ENCODE assay signal across 21 cellular contexts in the genomic region with DNA sequence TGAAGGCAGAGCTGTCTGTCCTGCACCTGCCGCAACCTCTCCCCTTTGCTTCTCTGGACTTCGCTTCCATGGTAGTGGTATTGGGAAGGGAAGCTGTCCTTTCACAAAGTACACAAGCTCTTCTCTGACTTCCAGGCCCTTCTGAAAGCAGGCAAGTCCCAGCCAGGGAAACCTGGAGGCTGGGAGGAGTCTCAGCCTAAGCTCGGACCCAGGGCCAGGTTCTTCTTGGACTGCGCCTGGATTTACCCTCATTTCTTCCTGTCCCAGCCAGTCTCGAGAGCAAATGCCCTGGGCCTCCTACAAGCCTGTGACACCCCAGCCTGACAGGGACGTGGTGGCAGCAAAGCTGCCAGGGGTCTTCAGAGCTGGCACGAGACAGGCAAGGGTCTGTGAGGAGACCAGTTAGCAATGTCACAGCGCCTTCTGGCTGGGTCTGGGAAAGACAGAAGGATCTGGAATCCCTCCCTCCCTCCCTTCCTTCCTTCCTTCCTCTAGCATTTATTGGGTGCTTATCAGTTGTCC. TPM values are rescaled to one million over a fixed set of nuclear protein-coding genes. Genes with fewer than 3 reads are reported as not detected.
A peak's percentile ranks its signal among the peaks of the same experiment; 100 is the strongest.
DNase-seq lines count a peak whose midpoint lies in the region; ATAC-seq, FAIRE-seq and TF ChIP-seq lines count a peak whose summit lies in the region.
"Had no signal": no experiment of that assay in that cellular context is flagged by ENCODE, and none has a peak within 500 bp of the region (broad histone marks: within the 10 kb centered on the region; RNA-seq: fewer than 3 reads in every experiment).

No MANE protein-coding gene starts in this region.

- H2BK5ac ChIP-seq in H1 (ENCODE audit: low read depth, low read length) (0 out of 2 replicates have a peak overlapping the region, but pooled peaks have one; percentile 19), neuronal stem cell (ENCODE audit: low read length) (peak overlapping the region; percentile 84)

- CTCF ChIA-PET in H1 (lab: Charles Lee; ENCODE audit: partially characterized antibody), result interaction anchor here (0.6 to 5.7 kb wide), 9 partner anchors 8 to 218 kb away, joined by 3 to 51 read pairs (median 4); no protein-coding TSS in a partner anchor
- CTCF ChIA-PET in A673 (lab: Charles Lee), result no interaction called here

- H3K18ac ChIP-seq in H1 (ENCODE audit: extremely low read depth, low read length) (no peak overlapping the region), neuronal stem cell (ENCODE audit: low read length) (no peak overlapping the region)

- H2BK20ac ChIP-seq in H1 (ENCODE audit: low read length), result no peak overlapping the region

- DNase-seq in left ventricle myocardium inferior (peak; percentile 7), Right ventricle myocardium inferior (ENCODE audit: missing footprints) (no peak), H1 (ENCODE audit: low read depth in 1 of 2, low spot score in 2 of 2) (no peak), neuronal stem cell (ENCODE audit: low spot score) (no peak), H54 (ENCODE audit: insufficient read length, low spot score) (no peak), DMS 273 treated with DMSO at 0.1 percent for 48 hours (lab: John Stamatoyannopoulos, UW) (no peak), A673 (ENCODE audit: low spot score) (no peak)
- DNase-seq: DMS79; MM.1S; NCI-H1092 treated with DMSO at 0.1 percent for 48 hours; NCI-H146; NCI-H2029 treated with DMSO at 0.1 percent for 48 hours; NCI-H2171; NK-92 treated with Interleukin-12 subunit alpha and Interleukin-12 subunit beta, amount 100 ng/mL, for 24 hours had no signal

- TF ChIP-seq RAD21 in H1 (IDR thresholded peaks at IDR 0.05 in 1 of 2, conservative IDR thresholded peaks at IDR 0.05 in 1 of 2; ENCODE audit: low read depth in 2 of 2, low read length in 2 of 2), result no peak

- H3K56ac ChIP-seq in H1 (replicated peaks; ENCODE audit: insufficient read length, low read depth, low read length), result no peak overlapping the region

- H4K8ac ChIP-seq in H1 (ENCODE audit: extremely low read depth, insufficient read depth, low read length), result no peak overlapping the region
- no peak overlapping the region for H4K8ac ChIP-seq in neuronal stem cell (ENCODE audit: low read depth, low read length)

- H2BK12ac ChIP-seq in H1 (ENCODE audit: low read depth, low read length) (peak overlapping the region; percentile 89; the same call in 1 of the 2 replicates), neuronal stem cell (ENCODE audit: low read length) (no peak overlapping the region)

- no peaks in the 10 kb centered on the region for H3K23me2 ChIP-seq in H1 (ENCODE audit: low read depth, low read length)

- POLR2A ChIA-PET in H1 (lab: Charles Lee; ENCODE audit: partially characterized antibody) (interaction anchor here (0.8 kb wide), 2 partner anchors 10 to 131 kb away, joined by 3 to 4 read pairs; no protein-coding TSS in a partner anchor), A673 (lab: Charles Lee; ENCODE audit: low non-redundant PET) (no interaction called here)

- H3K9me3 ChIP-seq in left ventricle myocardium inferior (replicated peaks) (no peaks in the 10 kb centered on the region), H1 (ENCODE audit: insufficient read depth in 2 of 2, low read depth in 1 of 2, low read length in 1 of 2) (no peaks in the 10 kb centered on the region), neuronal stem cell (replicated peaks in 1 of 2; ENCODE audit: control insufficient read depth in 2 of 2, insufficient read depth in 1 of 2, low read depth in 1 of 2, low read length in 2 of 2) (no peaks in the 10 kb centered on the region), A673 (ENCODE audit: low read depth, low read length, poor library complexity, severe bottlenecking) (no peaks in the 10 kb centered on the region)
- H3K9me3 ChIP-seq: HAP-1 had no signal

- no peak for TF ChIP-seq POLR2A in H1 (IDR thresholded peaks at IDR 0.05; ENCODE audit: control extremely low read depth in 1 of 2, low read depth in 2 of 2, low read length in 2 of 2)
- TF ChIP-seq POLR2A in H54 (IDR thresholded peaks at IDR 0.05; ENCODE audit: low read depth, low read length), result no peak

- H3K23ac ChIP-seq in H1 (ENCODE audit: insufficient read length) (no peak overlapping the region), neuronal stem cell (ENCODE audit: low read depth, low read length, poor library complexity) (no peak overlapping the region)

- no peak overlapping the region for H2BK120ac ChIP-seq in H1 (replicated peaks; ENCODE audit: low read depth, low read length)
- H2BK120ac ChIP-seq in neuronal stem cell (ENCODE audit: low read depth, low read length), result peak overlapping the region; percentile 13

- FAIRE-seq in H1 (lab: Jason Lieb, UNC), result no peak
- no peak for FAIRE-seq in H54 (lab: Jason Lieb, UNC)
- FAIRE-seq: A204.1, D721Med, RCC 7860 had no signal

- H2AK5ac ChIP-seq in H1 (ENCODE audit: low read depth, low read length) (peak overlapping the region; percentile 75; the same call in 1 of the 2 replicates), neuronal stem cell (ENCODE audit: low read depth, low read length) (peak overlapping the region; percentile 4)

- H3K4ac ChIP-seq in H1 (replicated peaks; ENCODE audit: insufficient read length, low read depth, low read length) (no peak overlapping the region), neuronal stem cell (ENCODE audit: low read length) (no peak overlapping the region)

- H4K20me1 ChIP-seq in H1 (replicated peaks in 1 of 2; ENCODE audit: control insufficient read depth in 1 of 2, insufficient read depth in 2 of 2, low read length in 2 of 2), result no peaks in the 10 kb centered on the region

- H3K79me1 ChIP-seq in H1 (ENCODE audit: low read depth, low read length) (no peaks in the 10 kb centered on the region), neuronal stem cell (ENCODE audit: low read depth, low read length) (no peaks in the 10 kb centered on the region)

- no peak overlapping the region for H2BK15ac ChIP-seq in H1 (ENCODE audit: low read length)
- H2BK15ac ChIP-seq in neuronal stem cell (ENCODE audit: low read length), result no peak overlapping the region

- no peak overlapping the region for H4K5ac ChIP-seq in H1 (ENCODE audit: insufficient read length, low read depth, low read length)

- 91% methylated on average over 7 of the region's 8 CpGs; no CpG with 5 or more reads in 1 of the 2 experiments for WGBS in H1 (ENCODE audit: extremely low coverage in 1 of 2, insufficient coverage in 1 of 2, insufficient read length in 1 of 2, insufficient replicate concordance in 2 of 2, low coverage in 1 of 2, low lambda C conversion rate in 2 of 2, missing lambda C conversion rate in 1 of 2), 2 experiments
- no CpG with 5 or more reads among the region's 8 CpGs for WGBS in neuronal stem cell (ENCODE audit: extremely low coverage in 2 of 2, insufficient read length in 2 of 2, insufficient replicate concordance in 1 of 2), 2 donors

- no TSS peak for BruUV-seq in A673 (replicated peaks; lab: Mats Ljungman, UMichigan)

- intact Hi-C loops in left ventricle myocardium inferior (cut with micrococcal nuclease), result no loop called here
- intact Hi-C loops in Right ventricle myocardium inferior (cut with DNase I), result no loop called here
- intact Hi-C loops in A673 (cut with micrococcal nuclease; ENCODE audit: unreplicated experiment), result no loop called here

- no peak for TF ChIP-seq EP300 in H1 (IDR thresholded peaks at IDR 0.05; ENCODE audit: borderline replicate concordance in 1 of 2, low read depth in 2 of 2, low read length in 2 of 2)

- H2AFZ ChIP-seq in H1 (ENCODE audit: low read length), result no peak overlapping the region
- no peak overlapping the region for H2AFZ ChIP-seq in neuronal stem cell (ENCODE audit: low read length)

- no peak overlapping the region for H4K91ac ChIP-seq in H1 (replicated peaks; ENCODE audit: insufficient read length, low read length)
- peak overlapping the region; percentile 64 for H4K91ac ChIP-seq in neuronal stem cell (ENCODE audit: low read depth, low read length, poor library complexity)

- no peaks in the 10 kb centered on the region for H3K4me1 ChIP-seq in left ventricle myocardium inferior
- H3K4me1 ChIP-seq in H1 (replicated peaks in 1 of 4; ENCODE audit: control insufficient read depth in 3 of 4, insufficient read depth in 4 of 4, low read length in 3 of 4), result peaks cover 3 to 13% (median 4%) of the 10 kb centered on the region in 4 experiments; a peak in 5 of 7 replicates
- peaks cover 21 to 25% of the 10 kb centered on the region in 2 donors for H3K4me1 ChIP-seq in neuronal stem cell (ENCODE audit: control insufficient read depth in 2 of 2, insufficient read depth in 1 of 2, low read depth in 1 of 2, low read length in 2 of 2)
- no peaks in the 10 kb centered on the region for H3K4me1 ChIP-seq in A673 (ENCODE audit: insufficient read depth, low read length, poor library complexity, severe bottlenecking)
- H3K4me1 ChIP-seq: HAP-1 had no signal

- no peaks in the 10 kb centered on the region for H3K79me2 ChIP-seq in H1 (ENCODE audit: control insufficient read depth in 1 of 2, insufficient read depth in 2 of 2, low read length in 2 of 2)

- H3K27ac ChIP-seq in left ventricle myocardium inferior (replicated peaks) (no peak overlapping the region), H1 (ENCODE audit: low read depth, low read length) (no peak overlapping the region), neuronal stem cell (replicated peaks; ENCODE audit: low read length) (no peak overlapping the region), A673 (ENCODE audit: low read depth, low read length, poor library complexity, severe bottlenecking) (no peak overlapping the region)
- H3K27ac ChIP-seq: C4-2B, SK-N-MC had no signal

- H3K4me3 ChIP-seq in left ventricle myocardium inferior (no peak overlapping the region), H1 (ENCODE audit: extremely low read depth in 1 of 4, insufficient read depth in 2 of 4, low read depth in 3 of 4, low read length in 4 of 4) (no peak overlapping the region), neuronal stem cell (ENCODE audit: low read length in 2 of 2) (no peak overlapping the region), A673 (ENCODE audit: low read depth, low read length, poor library complexity, severe bottlenecking) (no peak overlapping the region)
- H3K4me3 ChIP-seq: HAP-1, SK-N-MC had no signal

- H3K14ac ChIP-seq in H1 (ENCODE audit: insufficient read length) (no peak overlapping the region), neuronal stem cell (ENCODE audit: low read length) (no peak overlapping the region)

- ATAC-seq in Right ventricle myocardium inferior (no peak), GM19351 (IDR thresholded peaks at IDR 0.05; ENCODE audit: unreplicated experiment) (no peak)

- H3K9ac ChIP-seq in H1 (replicated peaks in 1 of 4; ENCODE audit: extremely low read depth in 1 of 4, low read depth in 3 of 4, low read length in 3 of 4) (no peak overlapping the region), neuronal stem cell (ENCODE audit: low read depth, low read length, poor library complexity) (no peak overlapping the region)

- no peaks in the 10 kb centered on the region for H3K27me3 ChIP-seq in left ventricle myocardium inferior (ENCODE audit: low read depth)
- H3K27me3 ChIP-seq in H1 (replicated peaks in 1 of 4; ENCODE audit: control insufficient read depth in 3 of 4, extremely low read depth in 1 of 4, insufficient read depth in 3 of 4, low read length in 3 of 4), result no peaks in the 10 kb centered on the region; a peak in 1 of 7 replicates
- no peaks in the 10 kb centered on the region for H3K27me3 ChIP-seq in neuronal stem cell (ENCODE audit: control insufficient read depth in 3 of 3, insufficient read depth in 3 of 3, low read depth in 1 of 3, low read length in 3 of 3)
- H3K27me3 ChIP-seq in A673 (replicated peaks; ENCODE audit: insufficient read depth, low read depth, low read length, poor library complexity), result peaks cover 7% of the 10 kb centered on the region

- no peak overlapping the region for H3K4me2 ChIP-seq in H1 (ENCODE audit: insufficient read depth in 1 of 2, low read depth in 2 of 2, low read length in 2 of 2)
- no peak overlapping the region for H3K4me2 ChIP-seq in neuronal stem cell (ENCODE audit: insufficient read depth, low read length, poor library complexity, severe bottlenecking)

- TF ChIP-seq CTCF in left ventricle myocardium inferior (IDR thresholded peaks at IDR 0.05; ENCODE audit: borderline replicate concordance) (no peak), H1 (IDR thresholded peaks at IDR 0.05; ENCODE audit: control extremely low read depth in 1 of 3, insufficient read depth in 1 of 3, low read depth in 1 of 3, low read length in 3 of 3) (no peak), A673 (conservative IDR thresholded peaks at IDR 0.05; ENCODE audit: low read depth, low read length) (no peak)

- H3K36me3 ChIP-seq in left ventricle myocardium inferior (no peaks in the 10 kb centered on the region), H1 (ENCODE audit: control insufficient read depth in 2 of 4, insufficient read depth in 4 of 4, low read length in 3 of 4) (no peaks in the 10 kb centered on the region), neuronal stem cell (replicated peaks in 1 of 2; ENCODE audit: control insufficient read depth in 2 of 2, insufficient read depth in 2 of 2, low read length in 2 of 2) (no peaks in the 10 kb centered on the region), A673 (ENCODE audit: insufficient read depth, low read length, poor library complexity, severe bottlenecking) (no peaks in the 10 kb centered on the region)
- H3K36me3 ChIP-seq: HAP-1 had no signal

RNA-seq across cellular contexts. Expression of gene ISCA2, which starts 22.4 kb away (rescaled TPM):
- 45.8 TPM for total RNA-seq in left ventricle myocardium inferior
- total RNA-seq in Right ventricle myocardium inferior, result 38.4 TPM
- total RNA-seq in H1 (2021; fragmentation: NEBNext Ultra II Directional; extraction: Animal tissue kit (Norgen Biotek cat#: 25700)), result 43.5 and 51.5 TPM in 2 replicates
- 58.2 and 78.6 TPM in 2 replicates for polyA plus RNA-seq in H1 (2011; rRNA removed)
- polyA plus RNA-seq in H1 (2011; cell fraction: cytosol; rRNA removed), result 56.9 TPM
- polyA plus RNA-seq in H1 (2011; cell fraction: nucleus; rRNA removed), result 14.9 TPM
- 29.6 to 43.0 TPM (median 33.9 TPM) in 4 replicates for polyA plus RNA-seq in H1 (2012, experiment 1 of 2)
- 100 TPM for polyA plus RNA-seq in H1 (2012, experiment 2 of 2)
- 37.6 TPM for polyA plus RNA-seq in H1 (2013, experiment 1 of 2)
- polyA plus RNA-seq in H1 (2013, experiment 2 of 2), result 40.2 TPM
- polyA minus RNA-seq in H1 (2011; rRNA and poly(A)+ RNA removed), result 13.1 and 13.7 TPM in 2 replicates
- polyA minus RNA-seq in H1 (2011; cell fraction: cytosol; rRNA and poly(A)+ RNA removed), result 20.4 TPM
- polyA minus RNA-seq in H1 (2011; cell fraction: nucleus; rRNA and poly(A)+ RNA removed), result 8.2 TPM
- polyA plus RNA-seq in neuronal stem cell (2013, experiment 1 of 2), result 60.9 TPM
- polyA plus RNA-seq in neuronal stem cell (2013, experiment 2 of 2), result 63.2 TPM
- 25.5 and 26.3 TPM in 2 replicates for total RNA-seq in A673 (2021)

RNA-seq across cellular contexts. Expression of gene NPC2, which starts 22.8 kb away (rescaled TPM):
- total RNA-seq in left ventricle myocardium inferior (93.5 TPM), Right ventricle myocardium inferior (87.1 TPM), A673 (2021) (55.1 and 68.8 TPM in 2 replicates)
- 168 and 178 TPM in 2 replicates for total RNA-seq in H1 (2021; fragmentation: NEBNext Ultra II Directional; extraction: Animal tissue kit (Norgen Biotek cat#: 25700))
- polyA plus RNA-seq in H1 (2011; rRNA removed), result 258 and 287 TPM in 2 replicates
- 273 TPM for polyA plus RNA-seq in H1 (2011; cell fraction: cytosol; rRNA removed)
- 288 TPM for polyA plus RNA-seq in H1 (2011; cell fraction: nucleus; rRNA removed)
- 283 to 375 TPM (median 345 TPM) in 4 replicates for polyA plus RNA-seq in H1 (2012, experiment 1 of 2)
- polyA plus RNA-seq in H1 (2012, experiment 2 of 2), result 241 TPM
- polyA plus RNA-seq in H1 (2013, experiment 1 of 2), result 424 TPM
- polyA plus RNA-seq in H1 (2013, experiment 2 of 2), result 546 TPM
- polyA minus RNA-seq in H1 (2011; rRNA and poly(A)+ RNA removed), result 253 and 295 TPM in 2 replicates
- 120 TPM for polyA minus RNA-seq in H1 (2011; cell fraction: cytosol; rRNA and poly(A)+ RNA removed)
- polyA minus RNA-seq in H1 (2011; cell fraction: nucleus; rRNA and poly(A)+ RNA removed), result 120 TPM
- polyA plus RNA-seq in neuronal stem cell (2013, experiment 1 of 2), result 596 TPM
- polyA plus RNA-seq in neuronal stem cell (2013, experiment 2 of 2), result 610 TPM
